In the genomic region with DNA sequence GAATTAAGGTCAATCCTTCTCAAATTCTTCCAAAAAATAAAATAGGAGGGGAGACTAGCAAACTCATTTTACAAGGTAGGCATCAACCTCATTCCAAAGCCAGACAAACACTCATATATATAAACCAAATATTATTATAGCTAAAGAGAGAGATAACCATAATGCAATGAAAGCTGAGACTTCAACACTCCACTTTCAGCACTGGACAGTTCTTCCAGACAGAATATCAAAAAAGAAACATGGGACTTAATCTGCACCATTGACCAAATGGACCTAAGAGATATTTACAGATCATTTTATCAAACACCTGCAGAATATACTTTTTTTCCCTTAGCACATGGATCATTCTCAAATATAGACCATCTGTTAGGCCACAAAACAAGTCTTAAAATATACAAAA, we compare ENCODE assay signal across 4 cellular contexts.
TF ChIP-seq lines count a peak whose summit lies in the region.

No MANE protein-coding gene starts in this region.

TF ChIP-seq in SK-N-SH, 30 proteins besides CTCF, POLR2A, EP300 and RAD21 (continued from another document):
- peak; percentile 87 for TF ChIP-seq REST (IDR thresholded peaks at IDR 0.05; ENCODE audit: low read depth, low read length)
- no peak for TF ChIP-seq SIN3A (IDR thresholded peaks at IDR 0.05; ENCODE audit: borderline replicate concordance, low read depth, low read length)
TF ChIP-seq in SK-N-SH: peak in this region for 1.

TF ChIP-seq in SK-N-SH treated with all-trans-retinoic acid at 6 μM for 48 hours, 23 proteins besides CTCF, POLR2A, EP300 and RAD21 (continued from another document):
- TF ChIP-seq POU6F1 (CRISPR knock-in tag; IDR thresholded peaks at IDR 0.05; ENCODE audit: borderline replicate concordance, low read depth) (no peak), ZNF565 (CRISPR knock-in tag; conservative IDR thresholded peaks at IDR 0.05; ENCODE audit: low read depth) (no peak), TOX (CRISPR knock-in tag; IDR thresholded peaks at IDR 0.05; ENCODE audit: borderline replicate concordance) (no peak), SNAI2 (CRISPR knock-in tag; IDR thresholded peaks at IDR 0.05) (no peak), CREB5 (CRISPR knock-in tag; IDR thresholded peaks at IDR 0.05; ENCODE audit: low read depth) (no peak), CSDC2 (CRISPR knock-in tag; IDR thresholded peaks at IDR 0.05) (no peak), ZNF8 (CRISPR knock-in tag; IDR thresholded peaks at IDR 0.05) (no peak), GLIS3 (CRISPR knock-in tag; IDR thresholded peaks at IDR 0.05) (no peak), ARNTL (CRISPR knock-in tag; IDR thresholded peaks at IDR 0.05; ENCODE audit: borderline replicate concordance, low read depth) (no peak), ISL1 (CRISPR knock-in tag; IDR thresholded peaks at IDR 0.05) (no peak), ZC3H10 (CRISPR knock-in tag; IDR thresholded peaks at IDR 0.05) (no peak), OSR1 (CRISPR knock-in tag; IDR thresholded peaks at IDR 0.05) (no peak), ESRRG (CRISPR knock-in tag; IDR thresholded peaks at IDR 0.05) (no peak)
TF ChIP-seq in SK-N-SH treated with all-trans-retinoic acid at 6 μM for 48 hours: peak in this region for 0.

TF ChIP-seq in Ishikawa, 13 proteins besides CTCF, POLR2A, EP300 and RAD21 (continued from another document):
- TF ChIP-seq REST (IDR thresholded peaks at IDR 0.05; ENCODE audit: low read depth) (peak; percentile 76), EGR1 (IDR thresholded peaks at IDR 0.05) (no peak)

TF ChIP-seq in GM12878, 131 proteins besides CTCF, POLR2A, EP300 and RAD21 (continued from another document):
- TF ChIP-seq REST (IDR thresholded peaks at IDR 0.05; ENCODE audit: low read depth, low read length) (peak; percentile 72), CHD1 (IDR thresholded peaks at IDR 0.05; ENCODE audit: low read depth, low read length) (no peak), NFXL1 (IDR thresholded peaks at IDR 0.05; ENCODE audit: borderline replicate concordance) (no peak), MTA2 (IDR thresholded peaks at IDR 0.05; ENCODE audit: low read depth) (no peak)
